ENCODE assay signal across 31 cellular contexts in genomic region chr9:106801816-106802215, GRCh38.
"Had no signal": no experiment of that assay in that cellular context is flagged by ENCODE, and none has a peak within 500 bp of the region (broad histone marks: within the 10 kb centered on the region; RNA-seq: fewer than 3 reads in every experiment).

No MANE protein-coding gene starts in this region.

- H3K4me3 ChIP-seq: ascending aorta, breast epithelium, cardiac muscle cell, coronary artery had no signal

- FAIRE-seq: frontal cortex had no signal

- H3K27ac ChIP-seq: ascending aorta, breast epithelium, cardiac muscle cell, coronary artery, WERI-Rb-1 had no signal

- H3K4me1 Mint-ChIP-seq: activated B cell treated with CpG ODN at 0.5 μM for 24 hours; activated naive CD4-positive, alpha-beta T cell treated with anti-CD3 and anti-CD28 coated beads, Interleukin-2, amount 10 ng/mL, durations not matched to agents 7 days and 5 days; activated naive CD8-positive, alpha-beta T cell treated with anti-CD3 and anti-CD28 coated beads, Interleukin-2, amount 10 ng/mL, durations not matched to agents 7 days and 5 days; T-helper 17 cell had no signal

- H3K9me3 Mint-ChIP-seq: activated CD8-positive, alpha-beta T cell treated with anti-CD3 and anti-CD28 coated beads for 36 hours; activated naive CD8-positive, alpha-beta T cell treated with anti-CD3 and anti-CD28 coated beads, Interleukin-2, amount 10 ng/mL, durations not matched to agents 7 days and 5 days had no signal

- ATAC-seq: activated CD4-positive, CD25-positive, alpha-beta regulatory T cell treated with anti-CD3 and anti-CD28 coated beads, Interleukin-2, amount 50 U/mL, for 24 hours; activated CD8-positive, alpha-beta T cell treated with anti-CD3 and anti-CD28 coated beads for 36 hours; activated naive CD4-positive, alpha-beta T cell treated with anti-CD3 and anti-CD28 coated beads, Interleukin-2, amount 50 U/mL, for 72 hours; effector memory CD8-positive, alpha-beta T cell; esophagus mucosa; T-helper 17 cell had no signal

- H3K4me3 Mint-ChIP-seq: activated B cell treated with CpG ODN at 0.5 μM for 24 hours; activated CD8-positive, alpha-beta T cell treated with anti-CD3 and anti-CD28 coated beads for 36 hours; activated naive CD4-positive, alpha-beta T cell treated with anti-CD3 and anti-CD28 coated beads, Interleukin-2, amount 10 ng/mL, durations not matched to agents 7 days and 5 days; activated naive CD8-positive, alpha-beta T cell treated with anti-CD3 and anti-CD28 coated beads, Interleukin-2, amount 10 ng/mL, durations not matched to agents 7 days and 5 days; activated T-helper 1 cell treated with anti-CD3 and anti-CD28 coated beads, Interleukin-12 subunit alpha, Interleukin-12 subunit beta, Interleukin-2, Interleukin-4 antibody, amounts not matched to agents 30 ng/mL and 10 ng/mL and 1 ng/mL, durations not matched to agents 14 hours and 24 hours and 36 hours; brain; dendritic cell treated with granulocyte-macrophage colony-stimulating factor and Interleukin-4, amounts not matched to agents 40 ng/mL and 50 ng/mL, for 4 days; effector memory CD8-positive, alpha-beta T cell; T-helper 17 cell; T-helper 2 cell treated with Interferon-gamma antibody and Interleukin-4, amounts not matched to agents 5 μg/mL and 100 μg/mL, for 36 hours had no signal

- H3K36me3 ChIP-seq: ascending aorta, breast epithelium, cardiac muscle cell, WERI-Rb-1 had no signal

- DNase-seq: activated B cell treated with CpG ODN at 0.5 μM for 24 hours; activated CD4-positive, alpha-beta T cell treated with anti-CD3 and anti-CD28 coated beads for 48 hours; activated CD4-positive, alpha-beta T cell treated with anti-CD3 and anti-CD28 coated beads, Interleukin-2, amount 50 U/mL, for 1 hour; activated CD4-positive, alpha-beta T cell treated with anti-CD3 and anti-CD28 coated beads, Interleukin-2, amount 50 U/mL, for 48 hours; activated CD8-positive, alpha-beta memory T cell treated with anti-CD3 and anti-CD28 coated beads for 24 hours; activated CD8-positive, alpha-beta T cell treated with anti-CD3 and anti-CD28 coated beads for 36 hours; activated effector memory CD4-positive, alpha-beta T cell treated with anti-CD3 and anti-CD28 coated beads, Interleukin-2, amount 50 U/mL, for 16 hours; activated naive CD4-positive, alpha-beta T cell treated with anti-CD3 and anti-CD28 coated beads, Interleukin-2, amount 10 ng/mL, durations not matched to agents 7 days and 5 days; activated naive CD8-positive, alpha-beta T cell treated with anti-CD3 and anti-CD28 coated beads, Interleukin-2, amount 10 ng/mL, durations not matched to agents 7 days and 5 days; activated T-cell treated with anti-CD3 and anti-CD28 coated beads, Interleukin-2, amount 50 U/mL, for 48 hours; central memory CD4-positive, alpha-beta T cell; cerebellar nuclear complex; effector CD4-positive, alpha-beta T cell; effector memory CD8-positive, alpha-beta T cell; T-helper 1 cell; T-helper 17 cell; T1000; WERI-Rb-1 had no signal

- H3K27ac Mint-ChIP-seq: activated B cell treated with CpG ODN at 0.5 μM for 24 hours; activated CD8-positive, alpha-beta T cell treated with anti-CD3 and anti-CD28 coated beads for 36 hours; activated naive CD4-positive, alpha-beta T cell treated with anti-CD3 and anti-CD28 coated beads, Interleukin-2, amount 10 ng/mL, durations not matched to agents 7 days and 5 days; activated naive CD4-positive, alpha-beta T cell treated with anti-CD3 and anti-CD28 coated beads, Interleukin-2, amount 50 U/mL, for 72 hours; activated naive CD8-positive, alpha-beta T cell treated with anti-CD3 and anti-CD28 coated beads, Interleukin-2, amount 10 ng/mL, durations not matched to agents 7 days and 5 days; activated T-helper 1 cell treated with anti-CD3 and anti-CD28 coated beads, Interleukin-12 subunit alpha, Interleukin-12 subunit beta, Interleukin-2, Interleukin-4 antibody, amounts not matched to agents 30 ng/mL and 10 ng/mL and 1 ng/mL, durations not matched to agents 14 hours and 24 hours and 36 hours; activated T-helper 2 cell treated with anti-CD3 and anti-CD28 coated beads, Interferon-gamma antibody, Interleukin-2, Interleukin-4, amounts not matched to agents 10 μg/mL and 5 μg/mL and 100 μg/mL, durations not matched to agents 14 hours and 24 hours and 36 hours; brain; dendritic cell treated with granulocyte-macrophage colony-stimulating factor and Interleukin-4, amounts not matched to agents 40 ng/mL and 50 ng/mL, for 4 days; effector memory CD8-positive, alpha-beta T cell; T-helper 17 cell; T-helper 2 cell treated with Interferon-gamma antibody and Interleukin-4, amounts not matched to agents 5 μg/mL and 100 μg/mL, for 36 hours had no signal

- H3K27me3 ChIP-seq: ascending aorta, breast epithelium, cardiac muscle cell had no signal

- H3K27me3 Mint-ChIP-seq: activated B cell treated with CpG ODN at 0.5 μM for 24 hours; activated CD8-positive, alpha-beta T cell treated with anti-CD3 and anti-CD28 coated beads for 36 hours; activated naive CD4-positive, alpha-beta T cell treated with anti-CD3 and anti-CD28 coated beads, Interleukin-2, amount 10 ng/mL, durations not matched to agents 7 days and 5 days; activated naive CD8-positive, alpha-beta T cell treated with anti-CD3 and anti-CD28 coated beads, Interleukin-2, amount 10 ng/mL, durations not matched to agents 7 days and 5 days; brain; dendritic cell treated with granulocyte-macrophage colony-stimulating factor and Interleukin-4, amounts not matched to agents 40 ng/mL and 50 ng/mL, for 4 days; effector memory CD8-positive, alpha-beta T cell; T-helper 17 cell had no signal

- H3K36me3 Mint-ChIP-seq: activated naive CD4-positive, alpha-beta T cell treated with anti-CD3 and anti-CD28 coated beads, Interleukin-2, amount 10 ng/mL, durations not matched to agents 7 days and 5 days; activated naive CD8-positive, alpha-beta T cell treated with anti-CD3 and anti-CD28 coated beads, Interleukin-2, amount 10 ng/mL, durations not matched to agents 7 days and 5 days; brain had no signal

- H3K4me1 ChIP-seq: ascending aorta, breast epithelium had no signal

- H3K9me3 ChIP-seq: ascending aorta, breast epithelium had no signal
